ENCODE assay signal across 22 cellular contexts in genomic region chr21:41867313-41867712, GRCh38.
"Had no signal": no experiment of that assay in that cellular context is flagged by ENCODE, and none has a peak within 500 bp of the region (broad histone marks: within the 10 kb centered on the region; RNA-seq: fewer than 3 reads in every experiment).

No MANE protein-coding gene starts in this region.

- ATAC-seq: activated T-helper 17 cell treated with anti-CD3 and anti-CD28 coated beads, Interleukin-2, amount 50 U/mL, for 72 hours; T-helper 17 cell had no signal

- H3K4me3 ChIP-seq: colonic mucosa, Peyer's patch had no signal

- H3K9me3 Mint-ChIP-seq: activated B cell treated with CpG ODN at 0.5 μM for 24 hours; activated CD4-positive, alpha-beta memory T cell treated with anti-CD3 and anti-CD28 coated beads for 36 hours; activated CD4-positive, alpha-beta T cell treated with anti-CD3 and anti-CD28 coated beads, Interleukin-2, amount 10 ng/mL, durations not matched to agents 7 days and 5 days; activated naive CD4-positive, alpha-beta T cell treated with anti-CD3 and anti-CD28 coated beads for 36 hours; activated T-helper 17 cell treated with anti-CD3 and anti-CD28 coated beads, Interleukin-2, amount 50 U/mL, for 72 hours had no signal

- H3K27ac Mint-ChIP-seq: activated B cell treated with CpG ODN at 0.5 μM for 24 hours; activated CD4-positive, alpha-beta memory T cell treated with anti-CD3 and anti-CD28 coated beads for 36 hours; activated CD4-positive, alpha-beta T cell treated with anti-CD3 and anti-CD28 coated beads, Interleukin-2, amount 10 ng/mL, durations not matched to agents 7 days and 5 days; activated naive CD4-positive, alpha-beta T cell treated with anti-CD3 and anti-CD28 coated beads for 36 hours; activated naive CD8-positive, alpha-beta T cell; activated T-helper 17 cell treated with anti-CD3 and anti-CD28 coated beads, Interleukin-2, amount 50 U/mL, for 72 hours; T-helper 17 cell had no signal

- DNase-seq: activated B cell treated with CpG ODN at 0.5 μM for 24 hours; activated CD4-positive, alpha-beta memory T cell treated with anti-CD3 and anti-CD28 coated beads for 36 hours; activated CD4-positive, alpha-beta T cell treated with anti-CD3 and anti-CD28 coated beads for 1 hour; activated CD4-positive, alpha-beta T cell treated with anti-CD3 and anti-CD28 coated beads, Interleukin-2, amount 10 ng/mL, durations not matched to agents 7 days and 5 days; activated CD8-positive, alpha-beta memory T cell treated with anti-CD3 and anti-CD28 coated beads for 24 hours; activated gamma-delta T cell; activated naive CD4-positive, alpha-beta T cell treated with anti-CD3 and anti-CD28 coated beads for 36 hours; activated T-cell treated with anti-CD3 and anti-CD28 coated beads, Interleukin-2, amount 50 U/mL, for 48 hours; colonic mucosa; Karpas-422; NCI-H1048; NCI-H146; NCI-H187 treated with DMSO at 0.1 percent for 48 hours; NCI-H2081 treated with DMSO at 0.1 percent for 48 hours; NCI-H446; NCI-H524; Peyer's patch; SHP77; T-helper 17 cell; T-helper 9 cell had no signal

- H3K36me3 Mint-ChIP-seq: activated CD4-positive, alpha-beta memory T cell treated with anti-CD3 and anti-CD28 coated beads for 36 hours; activated naive CD8-positive, alpha-beta T cell had no signal

- H3K36me3 ChIP-seq: colonic mucosa, Peyer's patch had no signal

- H3K4me1 ChIP-seq: colonic mucosa, Peyer's patch had no signal

- H3K27me3 Mint-ChIP-seq: activated B cell treated with CpG ODN at 0.5 μM for 24 hours; activated CD4-positive, alpha-beta memory T cell treated with anti-CD3 and anti-CD28 coated beads for 36 hours; activated CD4-positive, alpha-beta T cell treated with anti-CD3 and anti-CD28 coated beads, Interleukin-2, amount 10 ng/mL, durations not matched to agents 7 days and 5 days; activated naive CD8-positive, alpha-beta T cell; activated T-helper 17 cell treated with anti-CD3 and anti-CD28 coated beads, Interleukin-2, amount 50 U/mL, for 72 hours; T-helper 17 cell had no signal

- H3K27me3 ChIP-seq: colonic mucosa, Peyer's patch had no signal

- H3K4me3 Mint-ChIP-seq: activated B cell treated with CpG ODN at 0.5 μM for 24 hours; activated CD4-positive, alpha-beta memory T cell treated with anti-CD3 and anti-CD28 coated beads for 36 hours; activated CD4-positive, alpha-beta T cell treated with anti-CD3 and anti-CD28 coated beads, Interleukin-2, amount 10 ng/mL, durations not matched to agents 7 days and 5 days; activated naive CD4-positive, alpha-beta T cell treated with anti-CD3 and anti-CD28 coated beads for 36 hours; activated naive CD8-positive, alpha-beta T cell; activated T-helper 17 cell treated with anti-CD3 and anti-CD28 coated beads, Interleukin-2, amount 50 U/mL, for 72 hours; T-helper 17 cell had no signal

- H3K27ac ChIP-seq: colonic mucosa, Peyer's patch had no signal

- H3K9me3 ChIP-seq: colonic mucosa, Peyer's patch had no signal
